In genomic region chr6:105152865-105153264, GRCh38 we compare ENCODE assay signal across 28 cellular contexts. TPM values are rescaled to one million over a fixed set of nuclear protein-coding genes. Genes with fewer than 3 reads are reported as not detected.
"Had no signal": no experiment of that assay in that cellular context is flagged by ENCODE, and none has a peak within 500 bp of the region (broad histone marks: within the 10 kb centered on the region; RNA-seq: fewer than 3 reads in every experiment).

No MANE protein-coding gene starts in this region.

- H3K36me3 ChIP-seq: brain microvascular endothelial cell had no signal

- H3K9me3 ChIP-seq: esophagus muscularis mucosa, gastrocnemius medialis, heart left ventricle had no signal

- H3K4me1 ChIP-seq: esophagus muscularis mucosa, foreskin keratinocyte, gastrocnemius medialis, heart left ventricle had no signal

- H3K27me3 Mint-ChIP-seq: activated CD4-positive, alpha-beta memory T cell treated with anti-CD3 and anti-CD28 coated beads for 36 hours; central memory CD8-positive, alpha-beta T cell had no signal

- H3K4me3 ChIP-seq: esophagus muscularis mucosa, gastrocnemius medialis, heart left ventricle had no signal

- H3K27ac ChIP-seq: brain microvascular endothelial cell, esophagus muscularis mucosa, foreskin keratinocyte, gastrocnemius medialis, heart left ventricle had no signal

- DNase-seq: activated CD4-positive, alpha-beta memory T cell treated with anti-CD3 and anti-CD28 coated beads for 36 hours; activated CD4-positive, alpha-beta T cell treated with anti-CD3 and anti-CD28 coated beads for 36 hours; activated CD4-positive, alpha-beta T cell treated with anti-CD3 and anti-CD28 coated beads, Interleukin-2, amount 10 ng/mL, durations not matched to agents 24 days and 14 days; activated CD4-positive, CD25-positive, alpha-beta regulatory T cell; activated CD4-positive, CD25-positive, alpha-beta regulatory T cell treated with anti-CD3 and anti-CD28 coated beads, Interleukin-2, amount 50 U/mL, for 72 hours; activated CD8-positive, alpha-beta T cell treated with anti-CD3 and anti-CD28 coated beads, Interleukin-2, amount 10 ng/mL, durations not matched to agents 7 days and 5 days; activated effector memory CD4-positive, alpha-beta T cell treated with Interleukin-2 at 50 U/mL for 16 hours; activated gamma-delta T cell treated with Interleukin-2 at 50 U/mL for 16 hours; activated naive CD4-positive, alpha-beta T cell treated with anti-CD3 and anti-CD28 coated beads, Interleukin-2, amount 50 U/mL, for 16 hours; activated naive CD4-positive, alpha-beta T cell treated with Interleukin-2 at 50 U/mL for 16 hours; activated T-cell treated with anti-CD3 and anti-CD28 coated beads, Interleukin-2, amount 50 U/mL, for 48 hours; amniotic stem cell; anterior cingulate cortex; brain microvascular endothelial cell; cortex of kidney; dermis blood vessel endothelial cell; effector CD4-positive, alpha-beta T cell; effector memory CD8-positive, alpha-beta T cell; erythroblast; foreskin keratinocyte; gastrocnemius medialis; glutamatergic neuron; heart left ventricle had no signal

- H3K9me3 Mint-ChIP-seq: activated CD4-positive, alpha-beta memory T cell treated with anti-CD3 and anti-CD28 coated beads for 36 hours; activated CD4-positive, alpha-beta T cell treated with anti-CD3 and anti-CD28 coated beads, Interleukin-2, amount 10 ng/mL, durations not matched to agents 24 days and 14 days; central memory CD8-positive, alpha-beta T cell; effector memory CD8-positive, alpha-beta T cell had no signal

- H3K4me3 Mint-ChIP-seq: activated CD4-positive, alpha-beta memory T cell treated with anti-CD3 and anti-CD28 coated beads for 36 hours; activated CD4-positive, alpha-beta T cell treated with anti-CD3 and anti-CD28 coated beads for 36 hours; activated CD4-positive, alpha-beta T cell treated with anti-CD3 and anti-CD28 coated beads, Interleukin-2, amount 10 ng/mL, durations not matched to agents 24 days and 14 days; activated CD8-positive, alpha-beta T cell treated with anti-CD3 and anti-CD28 coated beads, Interleukin-2, amount 10 ng/mL, durations not matched to agents 7 days and 5 days; activated naive CD8-positive, alpha-beta T cell; central memory CD8-positive, alpha-beta T cell; effector memory CD8-positive, alpha-beta T cell had no signal

- H3K4me1 Mint-ChIP-seq: activated CD4-positive, alpha-beta T cell treated with anti-CD3 and anti-CD28 coated beads for 36 hours; central memory CD8-positive, alpha-beta T cell had no signal

- H3K27me3 ChIP-seq: brain microvascular endothelial cell, esophagus muscularis mucosa, gastrocnemius medialis, heart left ventricle had no signal

- ATAC-seq: activated CD8-positive, alpha-beta T cell treated with anti-CD3 and anti-CD28 coated beads, Interleukin-2, amount 10 ng/mL, durations not matched to agents 7 days and 5 days; effector memory CD8-positive, alpha-beta T cell; foreskin keratinocyte; gastrocnemius medialis; heart left ventricle had no signal

- H3K36me3 Mint-ChIP-seq: activated CD4-positive, alpha-beta memory T cell treated with anti-CD3 and anti-CD28 coated beads for 36 hours; activated naive CD8-positive, alpha-beta T cell had no signal

- H3K27ac Mint-ChIP-seq: activated CD4-positive, alpha-beta memory T cell treated with anti-CD3 and anti-CD28 coated beads for 36 hours; activated CD4-positive, alpha-beta T cell treated with anti-CD3 and anti-CD28 coated beads for 36 hours; activated CD4-positive, alpha-beta T cell treated with anti-CD3 and anti-CD28 coated beads, Interleukin-2, amount 10 ng/mL, durations not matched to agents 24 days and 14 days; activated CD8-positive, alpha-beta T cell treated with anti-CD3 and anti-CD28 coated beads, Interleukin-2, amount 10 ng/mL, durations not matched to agents 7 days and 5 days; activated naive CD8-positive, alpha-beta T cell; effector memory CD8-positive, alpha-beta T cell had no signal

RNA-seq across cellular contexts. Expression of gene POPDC3, which starts 26.9 kb away (rescaled TPM):
- total RNA-seq: activated CD4-positive, alpha-beta memory T cell treated with anti-CD3 and anti-CD28 coated beads for 36 hours; activated CD4-positive, alpha-beta T cell treated with anti-CD3 and anti-CD28 coated beads for 36 hours; activated CD4-positive, alpha-beta T cell treated with anti-CD3 and anti-CD28 coated beads, Interleukin-2, amount 10 ng/mL, durations not matched to agents 24 days and 14 days; activated CD8-positive, alpha-beta memory T cell treated with anti-CD3 and anti-CD28 coated beads for 36 hours; activated CD8-positive, alpha-beta T cell treated with anti-CD3 and anti-CD28 coated beads, Interleukin-2, amount 10 ng/mL, durations not matched to agents 7 days and 5 days; esophagus muscularis mucosa; T-helper 1 cell treated with Interleukin-12 subunit alpha and Interleukin-12 subunit beta and Interleukin-4 antibody, amounts not matched to agents 30 ng/mL and 1 ng/mL, for 36 hours had no signal
